In genomic region chr4:10664408-10664807, GRCh38 we compare ENCODE assay signal across 11 cellular contexts. TPM values are rescaled to one million over a fixed set of nuclear protein-coding genes. Genes with fewer than 3 reads are reported as not detected.
DNase-seq lines count a peak whose midpoint lies in the region; ATAC-seq and TF ChIP-seq lines count a peak whose summit lies in the region.
"Had no signal": no experiment of that assay in that cellular context is flagged by ENCODE, and none has a peak within 500 bp of the region (broad histone marks: within the 10 kb centered on the region; RNA-seq: fewer than 3 reads in every experiment).

No MANE protein-coding gene starts in this region.

- no peaks in the 10 kb centered on the region for H3K4me1 ChIP-seq in left lung
- H3K4me1 ChIP-seq in BE2C, result no peaks in the 10 kb centered on the region

- H3K4me3 ChIP-seq in left lung, result no peak overlapping the region
- no peak overlapping the region for H3K4me3 ChIP-seq in BE2C (ENCODE audit: low read depth, low read length)

- no peak for TF ChIP-seq CTCF in HFFc6 (IDR thresholded peaks at IDR 0.05)
- no peak for TF ChIP-seq CTCF in left lung (IDR thresholded peaks at IDR 0.05)
- TF ChIP-seq CTCF in progenitor cell of endocrine pancreas (IDR thresholded peaks at IDR 0.05; ENCODE audit: unreplicated experiment), result no peak
- no peak for TF ChIP-seq CTCF in BE2C (IDR thresholded peaks at IDR 0.05; ENCODE audit: low read depth, low read length)

- H3K9me3 Mint-ChIP-seq in HFFc6 (no peaks in the 10 kb centered on the region), progenitor cell of endocrine pancreas (ENCODE audit: low read depth) (no peaks in the 10 kb centered on the region)
- no peaks in the 10 kb centered on the region for H3K9me3 Mint-ChIP-seq in activated CD4-positive, alpha-beta memory T cell treated with anti-CD3 and anti-CD28 coated beads, Interleukin-2, amount 10 ng/mL, durations not matched to agents 7 days and 5 days
- H3K9me3 Mint-ChIP-seq: activated naive CD8-positive, alpha-beta T cell treated with anti-CD3 and anti-CD28 coated beads, Interleukin-2, amount 10 ng/mL, durations not matched to agents 7 days and 5 days had no signal

- peaks cover 32% of the 10 kb centered on the region for H3K27me3 Mint-ChIP-seq in HFFc6 (ENCODE audit: insufficient read depth)
- peaks cover 13% of the 10 kb centered on the region for H3K27me3 Mint-ChIP-seq in progenitor cell of endocrine pancreas
- H3K27me3 Mint-ChIP-seq in activated CD4-positive, alpha-beta memory T cell treated with anti-CD3 and anti-CD28 coated beads, Interleukin-2, amount 10 ng/mL, durations not matched to agents 7 days and 5 days, result no peaks in the 10 kb centered on the region
- H3K27me3 Mint-ChIP-seq: activated naive CD8-positive, alpha-beta T cell treated with anti-CD3 and anti-CD28 coated beads, Interleukin-2, amount 10 ng/mL, durations not matched to agents 7 days and 5 days had no signal

- H3K36me3 ChIP-seq in left lung, result no peaks in the 10 kb centered on the region
- H3K36me3 ChIP-seq in BE2C, result no peaks in the 10 kb centered on the region

- H3K4me3 Mint-ChIP-seq in HFFc6 (no peak overlapping the region), progenitor cell of endocrine pancreas (ENCODE audit: low read depth) (no peak overlapping the region)
- H3K4me3 Mint-ChIP-seq in activated CD4-positive, alpha-beta memory T cell treated with anti-CD3 and anti-CD28 coated beads, Interleukin-2, amount 10 ng/mL, durations not matched to agents 7 days and 5 days, result no peak overlapping the region
- H3K4me3 Mint-ChIP-seq: activated naive CD8-positive, alpha-beta T cell treated with anti-CD3 and anti-CD28 coated beads, Interleukin-2, amount 10 ng/mL, durations not matched to agents 7 days and 5 days had no signal

- no peaks in the 10 kb centered on the region for H3K9me3 ChIP-seq in left lung
- H3K9me3 ChIP-seq in BE2C, result no peaks in the 10 kb centered on the region

- H3K36me3 Mint-ChIP-seq in HFFc6 (ENCODE audit: low read depth) (no peaks in the 10 kb centered on the region), progenitor cell of endocrine pancreas (ENCODE audit: insufficient read depth) (no peaks in the 10 kb centered on the region)
- H3K36me3 Mint-ChIP-seq in activated CD4-positive, alpha-beta memory T cell treated with anti-CD3 and anti-CD28 coated beads, Interleukin-2, amount 10 ng/mL, durations not matched to agents 7 days and 5 days (ENCODE audit: low read depth), result no peaks in the 10 kb centered on the region
- H3K36me3 Mint-ChIP-seq: activated naive CD8-positive, alpha-beta T cell treated with anti-CD3 and anti-CD28 coated beads, Interleukin-2, amount 10 ng/mL, durations not matched to agents 7 days and 5 days had no signal

- in situ Hi-C loops in ACHN (cut with HindIII; ENCODE audit: low pct_ligation_motif_present, low pct_unique_long_range_greater_than_20kb, low sequenced_read_pairs), result no loop called here

- DNase-seq in ACHN, result peak; percentile 83
- peak; percentile 76 for DNase-seq in HFFc6
- DNase-seq in cerebellar cortex (ENCODE audit: low spot score), result peak; percentile 25
- DNase-seq in left lung, result peak in 1 of 2 donors; percentile 49
- no peak for DNase-seq in progenitor cell of endocrine pancreas (ENCODE audit: low spot score, unreplicated experiment)
- DNase-seq in BE2C, result no peak
- DNase-seq in activated CD4-positive, alpha-beta memory T cell treated with anti-CD3 and anti-CD28 coated beads, Interleukin-2, amount 10 ng/mL, durations not matched to agents 7 days and 5 days, result no peak
- DNase-seq: activated naive CD8-positive, alpha-beta T cell treated with anti-CD3 and anti-CD28 coated beads, Interleukin-2, amount 10 ng/mL, durations not matched to agents 7 days and 5 days had no signal

- ATAC-seq in left lung, result peak; percentile 95
- ATAC-seq in HG03378 (IDR thresholded peaks at IDR 0.05; ENCODE audit: unreplicated experiment), result no peak

- CTCF ChIA-PET in activated CD4-positive, alpha-beta memory T cell treated with anti-CD3 and anti-CD28 coated beads, Interleukin-2, amount 10 ng/mL, durations not matched to agents 7 days and 5 days (lab: Charles Lee), result no interaction called here

- no peak overlapping the region for H3K27ac ChIP-seq in left lung

- intact Hi-C loops in left lung (cut with DNase I), result no loop called here

- peaks cover 11% of the 10 kb centered on the region for H3K4me1 Mint-ChIP-seq in HFFc6 (ENCODE audit: low read depth)
- peaks cover 5% of the 10 kb centered on the region for H3K4me1 Mint-ChIP-seq in progenitor cell of endocrine pancreas (ENCODE audit: low read depth)
- H3K4me1 Mint-ChIP-seq in activated CD4-positive, alpha-beta memory T cell treated with anti-CD3 and anti-CD28 coated beads, Interleukin-2, amount 10 ng/mL, durations not matched to agents 7 days and 5 days, result peaks cover 4% of the 10 kb centered on the region

- POLR2A ChIA-PET in activated CD4-positive, alpha-beta memory T cell treated with anti-CD3 and anti-CD28 coated beads, Interleukin-2, amount 10 ng/mL, durations not matched to agents 7 days and 5 days (lab: Charles Lee), result no interaction called here

- no peaks in the 10 kb centered on the region for H3K27me3 ChIP-seq in left lung
- H3K27me3 ChIP-seq in BE2C, result no peaks in the 10 kb centered on the region

- H3K27ac Mint-ChIP-seq in HFFc6, result no peak overlapping the region
- no peak overlapping the region for H3K27ac Mint-ChIP-seq in progenitor cell of endocrine pancreas
- no peak overlapping the region for H3K27ac Mint-ChIP-seq in activated CD4-positive, alpha-beta memory T cell treated with anti-CD3 and anti-CD28 coated beads, Interleukin-2, amount 10 ng/mL, durations not matched to agents 7 days and 5 days
- H3K27ac Mint-ChIP-seq: activated naive CD8-positive, alpha-beta T cell treated with anti-CD3 and anti-CD28 coated beads, Interleukin-2, amount 10 ng/mL, durations not matched to agents 7 days and 5 days had no signal

RNA-seq across cellular contexts. Expression of gene CLNK, which starts 20.2 kb away (rescaled TPM):
- not detected for total RNA-seq in HFFc6 (2021; fragmentation: NEBNext Ultra II Directional; extraction: Animal tissue kit (Norgen Biotek cat#: 25700))
- under 1 TPM; 0.13 to 0.15 TPM for total RNA-seq in left lung
- not detected in 2 replicates for total RNA-seq in progenitor cell of endocrine pancreas
- polyA plus RNA-seq in BE2C (2012; ENCODE audit: insufficient read depth, insufficient read length, low read depth), result 0.77 TPM
- under 1 TPM in 1 of 2 experiments, not detected in 1; 0.10 TPM for total RNA-seq in activated CD4-positive, alpha-beta memory T cell treated with anti-CD3 and anti-CD28 coated beads, Interleukin-2, amount 10 ng/mL, durations not matched to agents 7 days and 5 days
- total RNA-seq: activated naive CD8-positive, alpha-beta T cell treated with anti-CD3 and anti-CD28 coated beads, Interleukin-2, amount 10 ng/mL, durations not matched to agents 7 days and 5 days; NCI-H460 had no signal
- polyA plus RNA-seq: keratinocyte had no signal

Comparison
In these comparisons a context has a peak if more than half of its experiments do, and no peak if none do; other contexts are left out.
1. DNase-seq: peak in ACHN (single experiment), HFFc6 (single experiment) and cerebellar cortex (single experiment); none in progenitor cell of endocrine pancreas (single experiment), BE2C (single experiment) and activated CD4-positive, alpha-beta memory T cell treated with anti-CD3 and anti-CD28 coated beads, Interleukin-2, amount 10 ng/mL, durations not matched to agents 7 days and 5 days (single experiment).